Comparison of ENCODE assay signal across 1 cellular context in the genomic region with DNA sequence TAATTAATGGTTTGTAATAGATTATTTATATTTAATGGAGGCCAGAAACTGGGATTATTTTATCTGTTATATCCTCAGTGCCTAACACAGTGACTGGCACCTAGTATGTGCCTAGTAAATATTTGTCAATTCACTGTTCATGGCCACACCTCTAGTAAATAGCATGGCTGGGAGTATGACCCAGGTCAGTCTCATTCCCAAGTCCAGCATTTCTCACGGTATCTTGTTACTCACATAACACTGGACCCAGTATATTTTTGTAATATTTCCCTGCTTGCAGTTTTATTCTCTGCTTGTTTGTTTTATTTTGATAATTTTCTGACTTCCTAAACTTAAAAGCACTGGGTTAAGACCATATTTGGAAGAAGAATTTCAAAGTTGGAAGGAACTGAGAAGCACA.
TF ChIP-seq lines count a peak whose summit lies in the region.

No MANE protein-coding gene starts in this region.

TF ChIP-seq in HepG2, 621 proteins besides CTCF, POLR2A, EP300 and RAD21 (continued from another document):
- TF ChIP-seq ZBTB26 (CRISPR knock-in tag; IDR thresholded peaks at IDR 0.05; ENCODE audit: borderline replicate concordance) (no peak), TEAD3 (CRISPR knock-in tag; optimal IDR thresholded peaks at IDR 0.05; ENCODE audit: borderline replicate concordance) (peak; percentile 44), SIX1 (CRISPR knock-in tag; IDR thresholded peaks at IDR 0.05; ENCODE audit: borderline replicate concordance) (peak; percentile 51; the same call in 1 of the 2 replicates), HHEX (CRISPR knock-in tag; IDR thresholded peaks at IDR 0.05) (peak; percentile 30; the same call in 1 of the 2 replicates), TIGD3 (CRISPR knock-in tag; IDR thresholded peaks at IDR 0.05; ENCODE audit: borderline replicate concordance) (no peak), THAP11 (CRISPR knock-in tag; IDR thresholded peaks at IDR 0.05) (no peak), BCL6 (CRISPR knock-in tag; IDR thresholded peaks at IDR 0.05) (0 out of 2 replicates have a peak, but pooled peaks have one; percentile 39), ATF3 (CRISPR knock-in tag; IDR thresholded peaks at IDR 0.05) (no peak), HNF4G (IDR thresholded peaks at IDR 0.05; ENCODE audit: borderline replicate concordance, low read depth, low read length) (0 out of 2 replicates have a peak, but pooled peaks have one; percentile 29), HNF4G (CRISPR knock-in tag; IDR thresholded peaks at IDR 0.05; ENCODE audit: borderline replicate concordance, low read depth) (no peak), SP5 (CRISPR knock-in tag; IDR thresholded peaks at IDR 0.05; ENCODE audit: borderline replicate concordance, low read depth) (peak; percentile 68; the same call in 1 of the 2 replicates), ATF1 (CRISPR knock-in tag; IDR thresholded peaks at IDR 0.05) (no peak), SNAPC2 (CRISPR knock-in tag; IDR thresholded peaks at IDR 0.05) (no peak), ZSCAN25 (CRISPR knock-in tag; IDR thresholded peaks at IDR 0.05) (no peak), FOXA1 (IDR thresholded peaks at IDR 0.05) (no peak), FOXA1 (CRISPR knock-in tag; IDR thresholded peaks at IDR 0.05) (peak; percentile 45; the same call in 1 of the 2 replicates)
- TF ChIP-seq, protein P1, sequence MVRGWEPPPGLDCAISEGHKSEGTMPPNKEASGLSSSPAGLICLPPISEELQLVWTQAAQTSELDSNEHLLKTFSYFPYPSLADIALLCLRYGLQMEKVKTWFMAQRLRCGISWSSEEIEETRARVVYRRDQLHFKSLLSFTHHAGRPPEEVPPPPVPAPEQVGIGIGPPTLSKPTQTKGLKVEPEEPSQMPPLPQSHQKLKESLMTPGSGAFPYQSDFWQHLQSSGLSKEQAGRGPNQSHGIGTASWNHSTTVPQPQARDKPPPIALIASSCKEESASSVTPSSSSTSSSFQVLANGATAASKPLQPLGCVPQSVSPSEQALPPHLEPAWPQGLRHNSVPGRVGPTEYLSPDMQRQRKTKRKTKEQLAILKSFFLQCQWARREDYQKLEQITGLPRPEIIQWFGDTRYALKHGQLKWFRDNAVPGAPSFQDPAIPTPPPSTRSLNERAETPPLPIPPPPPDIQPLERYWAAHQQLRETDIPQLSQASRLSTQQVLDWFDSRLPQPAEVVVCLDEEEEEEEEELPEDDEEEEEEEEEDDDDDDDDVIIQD (CRISPR knock-in tag; IDR thresholded peaks at IDR 0.05; ENCODE audit: low read depth) = peak; percentile 17; the same call in 1 of the 2 replicates
TF ChIP-seq in HepG2: peak in this region for 27.
